In genomic region chr18:63869851-63870250, GRCh38 we compare ENCODE assay signal across 2 cellular contexts.
TF ChIP-seq lines count a peak whose summit lies in the region.

No MANE protein-coding gene starts in this region.

TF ChIP-seq in SK-N-SH, 30 proteins besides CTCF, POLR2A, EP300 and RAD21 (continued from another document):
- TF ChIP-seq USF2 (IDR thresholded peaks at IDR 0.05; ENCODE audit: borderline replicate concordance, low read depth, low read length) (no peak), ZBTB33 (IDR thresholded peaks at IDR 0.05; ENCODE audit: borderline replicate concordance, low read depth) (no peak), RXRA (IDR thresholded peaks at IDR 0.05; ENCODE audit: borderline replicate concordance, low read depth) (no peak), PBX3 (IDR thresholded peaks at IDR 0.05) (no peak), USF1 (IDR thresholded peaks at IDR 0.05; ENCODE audit: borderline replicate concordance, low read depth) (no peak)
TF ChIP-seq in SK-N-SH: peak in this region for 2.

TF ChIP-seq in SK-N-SH treated with all-trans-retinoic acid at 6 μM for 48 hours, 23 proteins besides CTCF, POLR2A, EP300 and RAD21 (continued from another document):
- no peak for TF ChIP-seq CSRNP3 (CRISPR knock-in tag; IDR thresholded peaks at IDR 0.05)
- TF ChIP-seq ZC3H10 (CRISPR knock-in tag; IDR thresholded peaks at IDR 0.05), result no peak
- TF ChIP-seq CREB5 (CRISPR knock-in tag; IDR thresholded peaks at IDR 0.05; ENCODE audit: low read depth), result no peak
- no peak for TF ChIP-seq TCF4 (CRISPR knock-in tag; IDR thresholded peaks at IDR 0.05; ENCODE audit: borderline replicate concordance)
- TF ChIP-seq POU6F1 (CRISPR knock-in tag; IDR thresholded peaks at IDR 0.05; ENCODE audit: borderline replicate concordance, low read depth), result no peak
- no peak for TF ChIP-seq ZNF70 (CRISPR knock-in tag; IDR thresholded peaks at IDR 0.05)
- no peak for TF ChIP-seq PATZ1 (CRISPR knock-in tag; IDR thresholded peaks at IDR 0.05; ENCODE audit: borderline replicate concordance)
